ENCODE assay signal across 8 cellular contexts in the genomic region with DNA sequence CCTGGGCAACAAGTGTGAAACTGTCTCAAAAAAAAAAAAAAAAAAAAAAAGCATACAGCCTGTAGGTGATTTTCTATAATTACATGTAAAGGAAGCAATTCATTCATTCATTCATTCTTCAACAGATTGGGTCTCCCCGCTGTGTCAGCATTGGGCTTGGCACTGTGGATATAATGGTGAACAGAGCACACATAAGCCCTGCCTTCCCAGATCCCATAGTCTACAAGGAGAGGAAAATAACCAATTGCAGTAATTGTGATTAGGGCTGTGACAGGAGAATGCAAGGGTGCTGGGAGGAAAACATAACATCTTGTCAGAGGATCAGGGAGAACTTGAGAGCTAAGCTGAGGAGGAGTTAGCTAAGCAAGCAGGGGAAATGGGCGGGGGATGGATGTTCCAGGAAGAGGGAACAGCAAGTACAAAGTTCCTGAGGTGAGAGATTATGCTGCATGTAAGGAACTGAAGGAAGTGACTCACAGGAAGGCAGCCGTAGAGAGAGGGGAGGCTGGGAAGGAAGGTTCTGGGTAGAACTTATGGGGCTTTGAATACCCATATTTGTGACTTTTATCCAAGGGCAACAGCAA. TPM values are rescaled to one million over a fixed set of nuclear protein-coding genes. Genes with fewer than 3 reads are reported as not detected.
DNase-seq lines count a peak whose midpoint lies in the region; TF ChIP-seq lines count a peak whose summit lies in the region.

No MANE protein-coding gene starts in this region.

- DNase-seq in H4 (ENCODE audit: low spot score) = peak; percentile 86
- peak; percentile 33 for DNase-seq in SK-MEL-5 (ENCODE audit: low read depth, low spot score)
- peak; percentile 63 for DNase-seq in fibroblast of the conjunctiva (ENCODE audit: low read depth)
- peak; percentile 55 for DNase-seq in retinal pigment epithelial cell (ENCODE audit: low read depth)
- DNase-seq in NCI-H2081 treated with DMSO at 0.1 percent for 48 hours (lab: John Stamatoyannopoulos, UW) = no peak
- no peak for DNase-seq in NCI-H146 (lab: John Stamatoyannopoulos, UW)
- DNase-seq in stimulated activated CD4-positive, alpha-beta T cell treated with anti-CD3 and anti-CD28 coated beads, Interleukin-4, amount 100 ng/mL, for 1 hour = no peak
- DNase-seq in activated CD8-positive, alpha-beta memory T cell treated with anti-CD3 and anti-CD28 coated beads, Interleukin-2, amount 50 U/mL, for 48 hours = no peak

- no peak for TF ChIP-seq CTCF in retinal pigment epithelial cell (conservative IDR thresholded peaks at IDR 0.05; ENCODE audit: low read depth, low read length)

- H3K4me3 ChIP-seq in retinal pigment epithelial cell (ENCODE audit: low read length) = no peak overlapping the region

- in situ Hi-C loops in SK-MEL-5 (cut with HindIII; ENCODE audit: low pct_unique_long_range_greater_than_20kb, low sequenced_read_pairs) = no loop called here

RNA-seq across cellular contexts. Expression of gene KLF9, which starts 24.0 kb away (rescaled TPM):
- total RNA-seq in H4 (2014; rRNA removed; shearing (Covaris generic)) = 15.9 and 17.4 TPM in 2 replicates
- 42.7 and 43.1 TPM in 2 replicates for total RNA-seq in SK-MEL-5 (2014; rRNA removed; shearing (Covaris generic))
- 75.5 and 93.3 TPM in 2 replicates for polyA plus RNA-seq in SK-MEL-5 (2015; cell fraction: cytosol; rRNA removed)
- 50.7 and 61.4 TPM in 2 replicates for polyA plus RNA-seq in SK-MEL-5 (2015; cell fraction: nucleus; rRNA removed)

Comparison
In these comparisons a context has a peak if more than half of its experiments do, and no peak if none do; other contexts are left out.
1. DNase-seq: peak in H4 (single experiment), SK-MEL-5 (single experiment), fibroblast of the conjunctiva (single experiment) and retinal pigment epithelial cell (single experiment); none in NCI-H2081 treated with DMSO at 0.1 percent for 48 hours (single experiment), NCI-H146 (single experiment), stimulated activated CD4-positive, alpha-beta T cell treated with anti-CD3 and anti-CD28 coated beads, Interleukin-4, amount 100 ng/mL, for 1 hour (single experiment) and activated CD8-positive, alpha-beta memory T cell treated with anti-CD3 and anti-CD28 coated beads, Interleukin-2, amount 50 U/mL, for 48 hours (single experiment).